In the genomic region with DNA sequence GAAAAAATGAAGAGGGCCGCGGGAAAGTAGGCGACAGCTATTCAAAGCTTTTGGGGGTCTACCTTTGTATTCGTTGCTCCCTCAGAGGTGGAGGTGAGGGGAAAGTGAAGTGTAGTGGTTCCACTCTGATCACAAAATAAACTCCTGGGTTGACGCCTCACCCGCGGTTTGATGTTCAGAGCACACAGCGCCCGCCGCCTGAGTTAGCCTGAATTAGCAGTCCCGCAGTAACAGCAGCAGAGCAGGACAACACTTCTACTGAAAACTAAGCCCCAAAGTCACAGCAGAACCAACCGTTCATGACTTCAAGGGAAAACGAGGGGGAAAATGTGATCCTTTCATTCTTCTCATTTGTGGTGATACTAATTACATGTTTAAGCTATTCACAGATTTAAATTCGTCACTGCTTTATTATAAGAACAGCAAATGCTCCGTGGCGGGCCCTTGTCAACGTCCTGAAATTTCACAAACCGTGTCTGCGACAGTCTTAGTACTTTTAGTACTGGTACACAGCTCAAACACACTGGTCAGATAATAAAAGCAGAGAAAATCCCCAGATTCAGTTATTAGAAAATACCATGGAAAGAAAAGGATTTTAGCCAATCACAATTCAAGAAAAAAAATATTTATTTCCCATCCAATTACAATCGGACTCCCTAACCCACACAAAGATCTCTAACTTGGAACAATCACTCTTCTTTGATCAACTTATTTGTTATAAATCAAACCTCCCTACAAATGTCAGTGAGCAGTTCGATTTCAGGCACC, we compare ENCODE assay signal across 8 cellular contexts. TPM values are rescaled to one million over a fixed set of nuclear protein-coding genes. Genes with fewer than 3 reads are reported as not detected.
DNase-seq lines count a peak whose midpoint lies in the region; ATAC-seq and TF ChIP-seq lines count a peak whose summit lies in the region.

No MANE protein-coding gene starts in this region.

- no peaks in the 10 kb centered on the region for H3K9me3 ChIP-seq in colonic mucosa

- intact Hi-C loops in colonic mucosa (cut with DNase I) (loop anchor here (5.0 kb wide), 1 partner anchor 56 kb away; a partner anchor contains a TSS), left colon (cut with DNase I, micrococcal nuclease) (loop anchor here in 1 of 2 donors (10.0 kb wide), 1 partner anchor 168 kb away; no protein-coding TSS in a partner anchor)

- peak overlapping the region; percentile 93 for H3K4me3 ChIP-seq in H7 (ENCODE audit: insufficient read depth, low read depth, low read length)
- peak overlapping the region; percentile 84 for H3K4me3 ChIP-seq in LNCaP clone FGC (ENCODE audit: low read depth, low read length)
- peak overlapping the region; percentile 71 for H3K4me3 ChIP-seq in colonic mucosa

- H3K27ac ChIP-seq in colonic mucosa = peak overlapping the region; percentile 76

- H3K36me3 ChIP-seq in H7 (replicated peaks; ENCODE audit: control insufficient read depth, insufficient read depth, low read length) (no peaks in the 10 kb centered on the region), colonic mucosa (no peaks in the 10 kb centered on the region)

- TF ChIP-seq CTCF in GM10266 (IDR thresholded peaks at IDR 0.05; ENCODE audit: control insufficient read depth, insufficient read depth, low read depth, missing control alignments) (no peak), LNCaP clone FGC (IDR thresholded peaks at IDR 0.05; ENCODE audit: control insufficient read depth, extremely low read depth, insufficient read depth) (no peak), colonic mucosa (IDR thresholded peaks at IDR 0.05) (no peak)

- peak; percentile 56 for DNase-seq in GM10266 (ENCODE audit: extremely low spot score)
- no peak for DNase-seq in H7
- no peak for DNase-seq in LNCaP clone FGC (ENCODE audit: low read depth)
- DNase-seq in T-helper 9 cell = peak; percentile 8
- DNase-seq in colonic mucosa = peak; percentile 59
- DNase-seq in left colon = peak; percentile 53 to 71
- DNase-seq in stimulated activated CD4-positive, alpha-beta T cell treated with anti-CD3 and anti-CD28 coated beads, Interleukin-2, amount 100 ng/mL, for 48 hours = peak; percentile 7 to 11
- no peak for DNase-seq in T1000 (lab: John Stamatoyannopoulos, UW)

- H3K27me3 ChIP-seq in H7 (ENCODE audit: control insufficient read depth, insufficient read depth, low read length) (no peaks in the 10 kb centered on the region), colonic mucosa (no peaks in the 10 kb centered on the region)

- ATAC-seq in left colon = peak; percentile 57

- peak overlapping the region; percentile 78 to 93 for H3K9ac ChIP-seq in colonic mucosa (ENCODE audit: low read depth in 2 of 2, low read length in 2 of 2)

- H3K4me1 ChIP-seq in colonic mucosa = no peaks in the 10 kb centered on the region

RNA-seq across cellular contexts. Expression of a gene that starts 0.6 kb away (rescaled TPM):
- 108 and 180 TPM in 2 replicates for total RNA-seq in H7 (2014; rRNA removed; shearing (Covaris generic))
- total RNA-seq in colonic mucosa (10 to 100 TPM; 37.7 to 72.2 TPM), left colon (10 to 100 TPM; 56.1 to 75.0 TPM)

RNA-seq across cellular contexts. Expression of a gene that starts 54.8 kb away (rescaled TPM):
- 16.1 and 24.5 TPM in 2 replicates for total RNA-seq in H7 (2014; rRNA removed; shearing (Covaris generic))
- total RNA-seq in colonic mucosa = 10 to 100 TPM; 33.1 to 66.0 TPM
- total RNA-seq in left colon = 10 to 100 TPM; 44.8 to 56.4 TPM

Comparison
In these comparisons a context has a peak if more than half of its experiments do, and no peak if none do; other contexts are left out.
1. DNase-seq: peak in GM10266 (single experiment), T-helper 9 cell (single experiment), colonic mucosa (single experiment), left colon (2 of 2) and stimulated activated CD4-positive, alpha-beta T cell treated with anti-CD3 and anti-CD28 coated beads, Interleukin-2, amount 100 ng/mL, for 48 hours (2 of 2); none in H7 (single experiment), LNCaP clone FGC (single experiment) and T1000 (single experiment).
2. Peak in every context shown above with its lines, with median percentiles within 50 percentile points of each other: H3K4me3 ChIP-seq.